In genomic region chr9:90898229-90898628, GRCh38 we compare ENCODE assay signal across 3 cellular contexts.
TF ChIP-seq lines count a peak whose summit lies in the region.

No MANE protein-coding gene starts in this region.

TF ChIP-seq in IMR-90, 13 proteins besides CTCF, POLR2A, EP300 and RAD21:
- no peak for TF ChIP-seq CHD1 (IDR thresholded peaks at IDR 0.05; ENCODE audit: low read depth, low read length)
- no peak for TF ChIP-seq MAFK (IDR thresholded peaks at IDR 0.05; ENCODE audit: low read depth, low read length)
- no peak for TF ChIP-seq RFX5 (IDR thresholded peaks at IDR 0.05; ENCODE audit: low read depth, low read length)
- no peak for TF ChIP-seq CEBPB (IDR thresholded peaks at IDR 0.05; ENCODE audit: low read depth, low read length)
- TF ChIP-seq BHLHE40 (IDR thresholded peaks at IDR 0.05; ENCODE audit: low read depth, low read length): no peak
- TF ChIP-seq MXI1 (IDR thresholded peaks at IDR 0.05; ENCODE audit: borderline replicate concordance, low read depth, low read length): no peak
- TF ChIP-seq FOS (IDR thresholded peaks at IDR 0.05; ENCODE audit: low read depth, low read length): no peak
- TF ChIP-seq, protein P1, sequence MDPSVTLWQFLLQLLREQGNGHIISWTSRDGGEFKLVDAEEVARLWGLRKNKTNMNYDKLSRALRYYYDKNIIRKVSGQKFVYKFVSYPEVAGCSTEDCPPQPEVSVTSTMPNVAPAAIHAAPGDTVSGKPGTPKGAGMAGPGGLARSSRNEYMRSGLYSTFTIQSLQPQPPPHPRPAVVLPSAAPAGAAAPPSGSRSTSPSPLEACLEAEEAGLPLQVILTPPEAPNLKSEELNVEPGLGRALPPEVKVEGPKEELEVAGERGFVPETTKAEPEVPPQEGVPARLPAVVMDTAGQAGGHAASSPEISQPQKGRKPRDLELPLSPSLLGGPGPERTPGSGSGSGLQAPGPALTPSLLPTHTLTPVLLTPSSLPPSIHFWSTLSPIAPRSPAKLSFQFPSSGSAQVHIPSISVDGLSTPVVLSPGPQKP (IDR thresholded peaks at IDR 0.05; ENCODE audit: borderline replicate concordance, low read depth, low read length): no peak
- TF ChIP-seq MAZ (IDR thresholded peaks at IDR 0.05; ENCODE audit: borderline replicate concordance, low read depth, low read length): no peak
- no peak for TF ChIP-seq RCOR1 (IDR thresholded peaks at IDR 0.05; ENCODE audit: insufficient replicate concordance, low read length)
- TF ChIP-seq SMC3 (IDR thresholded peaks at IDR 0.05; ENCODE audit: low read depth, low read length): no peak
- no peak for TF ChIP-seq NFE2L2 (IDR thresholded peaks at IDR 0.05; ENCODE audit: low read depth, low read length)
- TF ChIP-seq USF2 (IDR thresholded peaks at IDR 0.05; ENCODE audit: low read depth, low read length): no peak

TF ChIP-seq in H1, 55 proteins besides CTCF, POLR2A, EP300 and RAD21:
- no peak for TF ChIP-seq PHF8 (conservative IDR thresholded peaks at IDR 0.05; ENCODE audit: low read depth, low read length)
- no peak for TF ChIP-seq BRCA1 (IDR thresholded peaks at IDR 0.05; ENCODE audit: low read depth, low read length)
- no peak for TF ChIP-seq KDM1A (IDR thresholded peaks at IDR 0.05; ENCODE audit: borderline replicate concordance, low read length)
- TF ChIP-seq KDM5A (IDR thresholded peaks at IDR 0.05; ENCODE audit: low read length): no peak
- no peak for TF ChIP-seq SIRT6 (IDR thresholded peaks at IDR 0.05; ENCODE audit: low read length)
- no peak for TF ChIP-seq POLR2AphosphoS5 (IDR thresholded peaks at IDR 0.05; ENCODE audit: low read depth, low read length)
- no peak for TF ChIP-seq BCL11A (IDR thresholded peaks at IDR 0.05; ENCODE audit: low read depth in 2 of 2, low read length in 2 of 2)
- no peak for TF ChIP-seq ASH2L (IDR thresholded peaks at IDR 0.05; ENCODE audit: low read length)
- TF ChIP-seq CREB1 (IDR thresholded peaks at IDR 0.05): no peak
- no peak for TF ChIP-seq USF2 (IDR thresholded peaks at IDR 0.05; ENCODE audit: low read length)
- TF ChIP-seq TBP (IDR thresholded peaks at IDR 0.05; ENCODE audit: low read depth, low read length): no peak
- TF ChIP-seq SP1 (IDR thresholded peaks at IDR 0.05; ENCODE audit: low read depth, low read length): no peak

TF ChIP-seq in neural cell, 6 proteins besides CTCF, POLR2A, EP300 and RAD21:
- TF ChIP-seq, protein P2, sequence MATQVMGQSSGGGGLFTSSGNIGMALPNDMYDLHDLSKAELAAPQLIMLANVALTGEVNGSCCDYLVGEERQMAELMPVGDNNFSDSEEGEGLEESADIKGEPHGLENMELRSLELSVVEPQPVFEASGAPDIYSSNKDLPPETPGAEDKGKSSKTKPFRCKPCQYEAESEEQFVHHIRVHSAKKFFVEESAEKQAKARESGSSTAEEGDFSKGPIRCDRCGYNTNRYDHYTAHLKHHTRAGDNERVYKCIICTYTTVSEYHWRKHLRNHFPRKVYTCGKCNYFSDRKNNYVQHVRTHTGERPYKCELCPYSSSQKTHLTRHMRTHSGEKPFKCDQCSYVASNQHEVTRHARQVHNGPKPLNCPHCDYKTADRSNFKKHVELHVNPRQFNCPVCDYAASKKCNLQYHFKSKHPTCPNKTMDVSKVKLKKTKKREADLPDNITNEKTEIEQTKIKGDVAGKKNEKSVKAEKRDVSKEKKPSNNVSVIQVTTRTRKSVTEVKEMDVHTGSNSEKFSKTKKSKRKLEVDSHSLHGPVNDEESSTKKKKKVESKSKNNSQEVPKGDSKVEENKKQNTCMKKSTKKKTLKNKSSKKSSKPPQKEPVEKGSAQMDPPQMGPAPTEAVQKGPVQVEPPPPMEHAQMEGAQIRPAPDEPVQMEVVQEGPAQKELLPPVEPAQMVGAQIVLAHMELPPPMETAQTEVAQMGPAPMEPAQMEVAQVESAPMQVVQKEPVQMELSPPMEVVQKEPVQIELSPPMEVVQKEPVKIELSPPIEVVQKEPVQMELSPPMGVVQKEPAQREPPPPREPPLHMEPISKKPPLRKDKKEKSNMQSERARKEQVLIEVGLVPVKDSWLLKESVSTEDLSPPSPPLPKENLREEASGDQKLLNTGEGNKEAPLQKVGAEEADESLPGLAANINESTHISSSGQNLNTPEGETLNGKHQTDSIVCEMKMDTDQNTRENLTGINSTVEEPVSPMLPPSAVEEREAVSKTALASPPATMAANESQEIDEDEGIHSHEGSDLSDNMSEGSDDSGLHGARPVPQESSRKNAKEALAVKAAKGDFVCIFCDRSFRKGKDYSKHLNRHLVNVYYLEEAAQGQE (IDR thresholded peaks at IDR 0.05; ENCODE audit: borderline replicate concordance): no peak
- TF ChIP-seq MXI1 (conservative IDR thresholded peaks at IDR 0.05; ENCODE audit: poor library complexity, severe bottlenecking) (no peak), TAF1 (IDR thresholded peaks at IDR 0.05; ENCODE audit: low read depth) (no peak)
